ENCODE assay signal across 24 cellular contexts in genomic region chr9:72958485-72959266, GRCh38. TPM values are rescaled to one million over a fixed set of nuclear protein-coding genes. Genes with fewer than 3 reads are reported as not detected.
DNase-seq lines count a peak whose midpoint lies in the region; ATAC-seq, FAIRE-seq and TF ChIP-seq lines count a peak whose summit lies in the region.
"Had no signal": no experiment of that assay in that cellular context is flagged by ENCODE, and none has a peak within 500 bp of the region (broad histone marks: within the 10 kb centered on the region; RNA-seq: fewer than 3 reads in every experiment).

No MANE protein-coding gene starts in this region.

- no peak overlapping the region for H3K4me3 ChIP-seq in A549
- no peak overlapping the region for H3K4me3 ChIP-seq in NT2/D1 (ENCODE audit: insufficient read length, low read depth)
- H3K4me3 ChIP-seq in H1 (ENCODE audit: extremely low read depth in 1 of 4, insufficient read depth in 2 of 4, low read depth in 3 of 4, low read length in 4 of 4) = no peak overlapping the region
- no peak overlapping the region for H3K4me3 ChIP-seq in neuronal stem cell (ENCODE audit: low read length in 2 of 2)

- DNase-seq in A549 (ENCODE audit: low read depth in 1 of 2, low spot score in 1 of 2) (peak in 1 of 2 experiments; percentile 8), NT2/D1 (ENCODE audit: low read depth, low spot score) (peak; percentile 68), H1 (ENCODE audit: low read depth in 1 of 2, low spot score in 2 of 2) (no peak), neuronal stem cell (ENCODE audit: low spot score) (no peak), OCI-M1 (lab: John Stamatoyannopoulos, UW) (no peak), DMS153 (lab: John Stamatoyannopoulos, UW) (no peak), cardiac septum (ENCODE audit: low spot score) (no peak)
- DNase-seq: Calu3; CD8-positive, alpha-beta memory T cell; KG1; NCI-H1105; NCI-H146; NCI-H2029; NCI-H2227 treated with DMSO at 0.1 percent for 48 hours; NCI-H510A; NCI-H774; SHP77; SW 1271 had no signal

- no peak for FAIRE-seq in A549 (lab: Jason Lieb, UNC)
- FAIRE-seq in H1 (lab: Jason Lieb, UNC) = no peak
- FAIRE-seq: G401.6, GM12892 had no signal

- H3K14ac ChIP-seq in H1 (ENCODE audit: insufficient read length) = no peak overlapping the region
- no peak overlapping the region for H3K14ac ChIP-seq in neuronal stem cell (ENCODE audit: low read length)

- H2BK5ac ChIP-seq in H1 (ENCODE audit: low read depth, low read length) (no peak overlapping the region), neuronal stem cell (ENCODE audit: low read length) (no peak overlapping the region)

- H2BK15ac ChIP-seq in H1 (ENCODE audit: low read length) (no peak overlapping the region), neuronal stem cell (ENCODE audit: low read length) (no peak overlapping the region)

- no peaks in the 10 kb centered on the region for H3K79me1 ChIP-seq in H1 (ENCODE audit: low read depth, low read length)
- H3K79me1 ChIP-seq in neuronal stem cell (ENCODE audit: low read depth, low read length) = no peaks in the 10 kb centered on the region

- H3K36me3 ChIP-seq in NT2/D1 (ENCODE audit: insufficient read depth, insufficient read length, low read length) (no peaks in the 10 kb centered on the region), H1 (ENCODE audit: control insufficient read depth in 2 of 4, insufficient read depth in 4 of 4, low read length in 3 of 4) (no peaks in the 10 kb centered on the region), neuronal stem cell (replicated peaks in 1 of 2; ENCODE audit: control insufficient read depth in 2 of 2, insufficient read depth in 2 of 2, low read length in 2 of 2) (no peaks in the 10 kb centered on the region)

- H3K4ac ChIP-seq in H1 (replicated peaks; ENCODE audit: insufficient read length, low read depth, low read length) (no peak overlapping the region), neuronal stem cell (ENCODE audit: low read length) (no peak overlapping the region)

- no peak overlapping the region for H2BK120ac ChIP-seq in H1 (replicated peaks; ENCODE audit: low read depth, low read length)
- H2BK120ac ChIP-seq in neuronal stem cell (ENCODE audit: low read depth, low read length) = no peak overlapping the region

- H3K4me1 ChIP-seq in A549 (peaks cover 53% of the 10 kb centered on the region), NT2/D1 (ENCODE audit: insufficient read depth, insufficient read length) (peaks cover 3% of the 10 kb centered on the region), H1 (replicated peaks in 1 of 4; ENCODE audit: control insufficient read depth in 3 of 4, insufficient read depth in 4 of 4, low read length in 3 of 4) (no peaks in the 10 kb centered on the region), neuronal stem cell (ENCODE audit: control insufficient read depth in 2 of 2, insufficient read depth in 1 of 2, low read depth in 1 of 2, low read length in 2 of 2) (no peaks in the 10 kb centered on the region)

- H3K56ac ChIP-seq in H1 (replicated peaks; ENCODE audit: insufficient read length, low read depth, low read length) = no peak overlapping the region

- no peaks in the 10 kb centered on the region for H4K20me1 ChIP-seq in H1 (replicated peaks in 1 of 2; ENCODE audit: control insufficient read depth in 1 of 2, insufficient read depth in 2 of 2, low read length in 2 of 2)

- TF ChIP-seq EP300 in A549 (IDR thresholded peaks at IDR 0.05) = no peak
- no peak for TF ChIP-seq EP300 in H1 (IDR thresholded peaks at IDR 0.05; ENCODE audit: borderline replicate concordance in 1 of 2, low read depth in 2 of 2, low read length in 2 of 2)

- TF ChIP-seq CTCF in A549 (IDR thresholded peaks at IDR 0.05) = no peak
- TF ChIP-seq CTCF in H1 (IDR thresholded peaks at IDR 0.05; ENCODE audit: control extremely low read depth in 1 of 3, insufficient read depth in 1 of 3, low read depth in 1 of 3, low read length in 3 of 3) = no peak

- H4K5ac ChIP-seq in H1 (ENCODE audit: insufficient read length, low read depth, low read length) = no peak overlapping the region

- H3K18ac ChIP-seq in H1 (ENCODE audit: extremely low read depth, low read length) = no peak overlapping the region
- H3K18ac ChIP-seq in neuronal stem cell (ENCODE audit: low read length) = peak overlapping the region; percentile 36

- H3K9me3 ChIP-seq in A549 (no peaks in the 10 kb centered on the region), NT2/D1 (ENCODE audit: insufficient read depth, low read length) (peaks cover 11% of the 10 kb centered on the region; the same call in 1 of the 2 replicates), H1 (ENCODE audit: insufficient read depth in 2 of 2, low read depth in 1 of 2, low read length in 1 of 2) (peaks cover 7 to 9% of the 10 kb centered on the region in 2 experiments; a peak in 3 of 4 replicates), neuronal stem cell (replicated peaks in 1 of 2; ENCODE audit: control insufficient read depth in 2 of 2, insufficient read depth in 1 of 2, low read depth in 1 of 2, low read length in 2 of 2) (no peaks in the 10 kb centered on the region)

- intact Hi-C loops in cardiac septum (cut with DNase I) = loop anchor here (10.0 kb wide), 1 partner anchor 56 kb away; no protein-coding TSS in a partner anchor

- TF ChIP-seq POLR2A in A549 (IDR thresholded peaks at IDR 0.05; ENCODE audit: low read length) (no peak), H1 (IDR thresholded peaks at IDR 0.05; ENCODE audit: control extremely low read depth in 1 of 2, low read depth in 2 of 2, low read length in 2 of 2) (no peak)

- H2BK12ac ChIP-seq in H1 (ENCODE audit: low read depth, low read length) (peak overlapping the region; percentile 55; the same call in 1 of the 2 replicates), neuronal stem cell (ENCODE audit: low read length) (no peak overlapping the region)

- H4K8ac ChIP-seq in H1 (ENCODE audit: extremely low read depth, insufficient read depth, low read length) (no peak overlapping the region), neuronal stem cell (ENCODE audit: low read depth, low read length) (no peak overlapping the region)

- H3K4me2 ChIP-seq in A549 (peak overlapping the region; percentile 71; the same call in 2 of the 3 replicates), H1 (ENCODE audit: insufficient read depth in 1 of 2, low read depth in 2 of 2, low read length in 2 of 2) (no peak overlapping the region), neuronal stem cell (ENCODE audit: insufficient read depth, low read length, poor library complexity, severe bottlenecking) (no peak overlapping the region)

- H3K79me2 ChIP-seq in H1 (ENCODE audit: control insufficient read depth in 1 of 2, insufficient read depth in 2 of 2, low read length in 2 of 2) = no peaks in the 10 kb centered on the region

- TF ChIP-seq RAD21 in A549 (conservative IDR thresholded peaks at IDR 0.05 in 1 of 2, IDR thresholded peaks at IDR 0.05 in 1 of 2) (no peak), H1 (IDR thresholded peaks at IDR 0.05 in 1 of 2, conservative IDR thresholded peaks at IDR 0.05 in 1 of 2; ENCODE audit: low read depth in 2 of 2, low read length in 2 of 2) (no peak)

- H3K23ac ChIP-seq in H1 (ENCODE audit: insufficient read length) (no peak overlapping the region), neuronal stem cell (ENCODE audit: low read depth, low read length, poor library complexity) (no peak overlapping the region)

- H2BK20ac ChIP-seq in H1 (ENCODE audit: low read length) = no peak overlapping the region

- CTCF ChIA-PET in A549 (lab: Yijun Ruan, JAX) (interaction anchor here (0.9 to 2.1 kb wide), 4 partner anchors 8 to 241 kb away, joined by 3 to 8 read pairs (median 4); no protein-coding TSS in a partner anchor), H1 (lab: Charles Lee; ENCODE audit: partially characterized antibody) (interaction anchor here (0.6 kb wide), 1 partner anchor 17 kb away, joined by 3 read pairs; no protein-coding TSS in a partner anchor)

- no peaks in the 10 kb centered on the region for H3K27me3 ChIP-seq in NT2/D1 (ENCODE audit: insufficient read depth, insufficient read length)
- no peaks in the 10 kb centered on the region for H3K27me3 ChIP-seq in H1 (replicated peaks in 1 of 4; ENCODE audit: control insufficient read depth in 3 of 4, extremely low read depth in 1 of 4, insufficient read depth in 3 of 4, low read length in 3 of 4)
- H3K27me3 ChIP-seq in neuronal stem cell (ENCODE audit: control insufficient read depth in 3 of 3, insufficient read depth in 3 of 3, low read depth in 1 of 3, low read length in 3 of 3) = no peaks in the 10 kb centered on the region

- no peak overlapping the region for H2AFZ ChIP-seq in H1 (ENCODE audit: low read length)
- H2AFZ ChIP-seq in neuronal stem cell (ENCODE audit: low read length) = no peak overlapping the region

- H3K9ac ChIP-seq in NT2/D1 (ENCODE audit: insufficient read length, low read depth) = peak overlapping the region; percentile 13
- H3K9ac ChIP-seq in H1 (replicated peaks in 1 of 4; ENCODE audit: extremely low read depth in 1 of 4, low read depth in 3 of 4, low read length in 3 of 4) = no peak overlapping the region
- H3K9ac ChIP-seq in neuronal stem cell (ENCODE audit: low read depth, low read length, poor library complexity) = no peak overlapping the region

- 82% methylated on average over 5 of the region's 5 CpGs for WGBS in A549 (ENCODE audit: missing lambda C conversion rate)
- WGBS in H1 (ENCODE audit: extremely low coverage in 1 of 2, insufficient coverage in 1 of 2, insufficient read length in 1 of 2, insufficient replicate concordance in 2 of 2, low coverage in 1 of 2, low lambda C conversion rate in 2 of 2, missing lambda C conversion rate in 1 of 2), 2 experiments = 87% methylated on average over 5 of the region's 5 CpGs; no CpG with 5 or more reads in 1 of the 2 experiments
- no CpG with 5 or more reads among the region's 5 CpGs for WGBS in neuronal stem cell (ENCODE audit: extremely low coverage in 2 of 2, insufficient read length in 2 of 2, insufficient replicate concordance in 1 of 2), 2 donors

- ATAC-seq in A549 (peak; percentile 31 to 38; a peak in 4 of 6 replicates), HG03565 (IDR thresholded peaks at IDR 0.05; ENCODE audit: unreplicated experiment) (no peak)

- H3K27ac ChIP-seq in A549 = peak overlapping the region; percentile 69 to 80
- H3K27ac ChIP-seq in H1 (ENCODE audit: low read depth, low read length) = no peak overlapping the region
- no peak overlapping the region for H3K27ac ChIP-seq in neuronal stem cell (replicated peaks; ENCODE audit: low read length)
- H3K27ac ChIP-seq: C4-2B had no signal

- POLR2A ChIA-PET in A549 (lab: Yijun Ruan, JAX) = no interaction called here
- POLR2A ChIA-PET in H1 (lab: Charles Lee; ENCODE audit: partially characterized antibody) = no interaction called here

- no peaks in the 10 kb centered on the region for H3K23me2 ChIP-seq in H1 (ENCODE audit: low read depth, low read length)

- H2AK5ac ChIP-seq in H1 (ENCODE audit: low read depth, low read length) (no peak overlapping the region), neuronal stem cell (ENCODE audit: low read depth, low read length) (no peak overlapping the region)

- no peak overlapping the region for H4K91ac ChIP-seq in H1 (replicated peaks; ENCODE audit: insufficient read length, low read length)
- no peak overlapping the region for H4K91ac ChIP-seq in neuronal stem cell (ENCODE audit: low read depth, low read length, poor library complexity)

RNA-seq across cellular contexts. Expression of gene ALDH1A1, which starts 5.8 kb away (rescaled TPM):
- polyA plus RNA-seq in A549 (2011; rRNA removed) (6,119 and 8,617 TPM in 2 replicates), A549 (2017; fragmentation: RNase III; extraction: RNeasy Plus Mini Kit Qiagen cat#74134 plus additional on column Dnase treatment) (9,362 to 9,987 TPM (median 9,373 TPM) in 3 replicates), H1 (2011; rRNA removed) (0.39 and 0.50 TPM in 2 replicates)
- 2,623 and 3,095 TPM in 2 replicates for polyA plus RNA-seq in A549 (2012; cell fraction: cytosol; rRNA removed)
- polyA plus RNA-seq in A549 (2012; cell fraction: nucleus; rRNA removed) = 1,463 and 2,252 TPM in 2 replicates
- polyA minus RNA-seq in A549 (2011; rRNA and poly(A)+ RNA removed) = 2,553 and 2,631 TPM in 2 replicates
- 0.82 and 1.1 TPM in 2 replicates for total RNA-seq in H1 (2021; fragmentation: NEBNext Ultra II Directional; extraction: Animal tissue kit (Norgen Biotek cat#: 25700))
- polyA plus RNA-seq in H1 (2011; cell fraction: cytosol; rRNA removed) = 0.62 TPM
- 0.24 TPM for polyA plus RNA-seq in H1 (2011; cell fraction: nucleus; rRNA removed)
- 1.1 to 2.0 TPM (median 1.3 TPM) in 4 replicates for polyA plus RNA-seq in H1 (2012, experiment 1 of 2)
- polyA plus RNA-seq in H1 (2012, experiment 2 of 2) = 0.07 TPM
- polyA plus RNA-seq in H1 (2013, experiment 1 of 2) = 1.2 TPM
- polyA plus RNA-seq in H1 (2013, experiment 2 of 2) = 1.0 TPM
- 0.69 and 0.76 TPM in 2 replicates for polyA minus RNA-seq in H1 (2011; rRNA and poly(A)+ RNA removed)
- 1.2 TPM for polyA minus RNA-seq in H1 (2011; cell fraction: cytosol; rRNA and poly(A)+ RNA removed)
- not detected for polyA minus RNA-seq in H1 (2011; cell fraction: nucleus; rRNA and poly(A)+ RNA removed)
- polyA plus RNA-seq in neuronal stem cell (2013, experiment 1 of 2) = 0.11 TPM
- polyA plus RNA-seq in neuronal stem cell (2013, experiment 2 of 2) = 0.12 TPM
- 6.2 TPM for total RNA-seq in cardiac septum
- total RNA-seq: A172, Daoy had no signal
- polyA plus RNA-seq: CD8-positive, alpha-beta memory T cell had no signal

Comparison
In these comparisons a context has a peak if more than half of its experiments do, and no peak if none do; other contexts are left out.
1. H3K27ac ChIP-seq: peak in A549 (2 of 2); none in H1 (single experiment) and neuronal stem cell (single experiment).